In the genomic region with DNA sequence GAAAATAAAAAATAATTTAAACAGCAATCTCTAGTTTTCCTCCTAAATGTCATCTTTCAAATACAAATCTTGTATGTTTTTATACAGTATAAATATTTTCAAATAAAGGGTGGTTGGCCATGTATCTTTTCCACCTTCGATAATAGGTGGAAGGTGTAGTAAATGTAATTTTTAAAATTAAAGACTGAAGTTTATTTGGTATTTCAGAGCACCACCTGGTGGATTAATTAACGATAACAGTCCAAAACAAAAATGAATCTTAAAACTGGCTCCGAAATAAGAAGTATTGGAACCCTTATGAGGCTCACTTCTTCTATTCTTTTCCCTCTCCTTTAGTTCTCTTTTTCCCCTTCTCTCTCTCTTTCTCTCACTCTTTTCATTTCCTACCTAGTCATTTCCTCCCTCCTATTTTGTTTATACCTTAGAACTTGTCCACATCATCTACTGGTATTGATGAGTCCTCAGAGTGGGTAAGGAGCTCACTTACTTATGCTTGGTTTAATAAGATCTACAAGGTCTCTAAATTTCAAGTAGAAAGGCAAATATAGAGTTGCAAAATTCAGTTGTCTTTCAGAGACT, we compare ENCODE assay signal across 1 cellular context.
TF ChIP-seq lines count a peak whose summit lies in the region.

No MANE protein-coding gene starts in this region.

TF ChIP-seq in K562, 482 proteins besides CTCF, POLR2A, EP300 and RAD21 (continued from another document and continues in another):
- TF ChIP-seq, protein P1, sequence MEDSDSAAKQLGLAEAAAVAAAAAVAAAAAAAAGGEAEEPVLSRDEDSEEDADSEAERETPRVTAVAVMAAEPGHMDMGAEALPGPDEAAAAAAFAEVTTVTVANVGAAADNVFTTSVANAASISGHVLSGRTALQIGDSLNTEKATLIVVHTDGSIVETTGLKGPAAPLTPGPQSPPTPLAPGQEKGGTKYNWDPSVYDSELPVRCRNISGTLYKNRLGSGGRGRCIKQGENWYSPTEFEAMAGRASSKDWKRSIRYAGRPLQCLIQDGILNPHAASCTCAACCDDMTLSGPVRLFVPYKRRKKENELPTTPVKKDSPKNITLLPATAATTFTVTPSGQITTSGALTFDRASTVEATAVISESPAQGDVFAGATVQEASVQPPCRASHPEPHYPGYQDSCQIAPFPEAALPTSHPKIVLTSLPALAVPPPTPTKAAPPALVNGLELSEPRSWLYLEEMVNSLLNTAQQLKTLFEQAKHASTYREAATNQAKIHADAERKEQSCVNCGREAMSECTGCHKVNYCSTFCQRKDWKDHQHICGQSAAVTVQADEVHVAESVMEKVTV (CRISPR knock-in tag; IDR thresholded peaks at IDR 0.05): peak; percentile 71; the same call in 1 of the 2 replicates
- TF ChIP-seq ZFPM2 (CRISPR knock-in tag; IDR thresholded peaks at IDR 0.05) (no peak), TSHZ1 (CRISPR knock-in tag; IDR thresholded peaks at IDR 0.05) (no peak), ZNF436 (CRISPR knock-in tag; IDR thresholded peaks at IDR 0.05) (no peak), MBD1 (CRISPR knock-in tag; IDR thresholded peaks at IDR 0.05) (no peak), ZNF212 (CRISPR knock-in tag; IDR thresholded peaks at IDR 0.05) (no peak), GATAD2A (IDR thresholded peaks at IDR 0.05) (no peak), MLLT1 (IDR thresholded peaks at IDR 0.05) (0 out of 4 replicates have a peak, but pooled peaks of 1 of the 2 experiments have one; percentile 32), ZNF644 (tag; IDR thresholded peaks at IDR 0.05; ENCODE audit: low read depth) (no peak), NCOA6 (IDR thresholded peaks at IDR 0.05) (no peak), NFATC3 (IDR thresholded peaks at IDR 0.05) (0 out of 2 replicates have a peak, but pooled peaks have one; percentile 26), CSDE1 (IDR thresholded peaks at IDR 0.05) (0 out of 4 replicates have a peak, but pooled peaks of 1 of the 2 experiments have one; percentile 16), SLC30A9 (CRISPR knock-in tag; IDR thresholded peaks at IDR 0.05) (no peak), KHSRP (IDR thresholded peaks at IDR 0.05) (peak; percentile 31; the same call in 1 of the 2 replicates), POLR2AphosphoS2 (IDR thresholded peaks at IDR 0.05; ENCODE audit: low read length) (no peak), ELF4 (CRISPR knock-in tag; IDR thresholded peaks at IDR 0.05) (no peak), ASH1L (IDR thresholded peaks at IDR 0.05; ENCODE audit: borderline replicate concordance, low read depth, partially characterized antibody) (peak; percentile 18), FOXK1 (CRISPR knock-in tag; IDR thresholded peaks at IDR 0.05; ENCODE audit: borderline replicate concordance) (no peak), ZNF134 (CRISPR knock-in tag; conservative IDR thresholded peaks at IDR 0.05) (no peak), POLR2H (tag; IDR thresholded peaks at IDR 0.05; ENCODE audit: low read depth) (peak; percentile 39; the same call in 1 of the 2 replicates), ZSCAN29 (IDR thresholded peaks at IDR 0.05) (no peak)
- TF ChIP-seq, protein P2, sequence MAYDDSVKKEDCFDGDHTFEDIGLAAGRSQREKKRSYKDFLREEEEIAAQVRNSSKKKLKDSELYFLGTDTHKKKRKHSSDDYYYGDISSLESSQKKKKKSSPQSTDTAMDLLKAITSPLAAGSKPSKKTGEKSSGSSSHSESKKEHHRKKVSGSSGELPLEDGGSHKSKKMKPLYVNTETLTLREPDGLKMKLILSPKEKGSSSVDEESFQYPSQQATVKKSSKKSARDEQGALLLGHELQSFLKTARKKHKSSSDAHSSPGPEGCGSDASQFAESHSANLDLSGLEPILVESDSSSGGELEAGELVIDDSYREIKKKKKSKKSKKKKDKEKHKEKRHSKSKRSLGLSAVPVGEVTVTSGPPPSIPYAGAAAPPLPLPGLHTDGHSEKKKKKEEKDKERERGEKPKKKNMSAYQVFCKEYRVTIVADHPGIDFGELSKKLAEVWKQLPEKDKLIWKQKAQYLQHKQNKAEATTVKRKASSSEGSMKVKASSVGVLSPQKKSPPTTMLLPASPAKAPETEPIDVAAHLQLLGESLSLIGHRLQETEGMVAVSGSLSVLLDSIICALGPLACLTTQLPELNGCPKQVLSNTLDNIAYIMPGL (CRISPR knock-in tag; IDR thresholded peaks at IDR 0.05): no peak
- TF ChIP-seq, protein P3, sequence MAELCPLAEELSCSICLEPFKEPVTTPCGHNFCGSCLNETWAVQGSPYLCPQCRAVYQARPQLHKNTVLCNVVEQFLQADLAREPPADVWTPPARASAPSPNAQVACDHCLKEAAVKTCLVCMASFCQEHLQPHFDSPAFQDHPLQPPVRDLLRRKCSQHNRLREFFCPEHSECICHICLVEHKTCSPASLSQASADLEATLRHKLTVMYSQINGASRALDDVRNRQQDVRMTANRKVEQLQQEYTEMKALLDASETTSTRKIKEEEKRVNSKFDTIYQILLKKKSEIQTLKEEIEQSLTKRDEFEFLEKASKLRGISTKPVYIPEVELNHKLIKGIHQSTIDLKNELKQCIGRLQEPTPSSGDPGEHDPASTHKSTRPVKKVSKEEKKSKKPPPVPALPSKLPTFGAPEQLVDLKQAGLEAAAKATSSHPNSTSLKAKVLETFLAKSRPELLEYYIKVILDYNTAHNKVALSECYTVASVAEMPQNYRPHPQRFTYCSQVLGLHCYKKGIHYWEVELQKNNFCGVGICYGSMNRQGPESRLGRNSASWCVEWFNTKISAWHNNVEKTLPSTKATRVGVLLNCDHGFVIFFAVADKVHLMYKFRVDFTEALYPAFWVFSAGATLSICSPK (IDR thresholded peaks at IDR 0.05; ENCODE audit: borderline replicate concordance): no peak
- TF ChIP-seq, protein P4, sequence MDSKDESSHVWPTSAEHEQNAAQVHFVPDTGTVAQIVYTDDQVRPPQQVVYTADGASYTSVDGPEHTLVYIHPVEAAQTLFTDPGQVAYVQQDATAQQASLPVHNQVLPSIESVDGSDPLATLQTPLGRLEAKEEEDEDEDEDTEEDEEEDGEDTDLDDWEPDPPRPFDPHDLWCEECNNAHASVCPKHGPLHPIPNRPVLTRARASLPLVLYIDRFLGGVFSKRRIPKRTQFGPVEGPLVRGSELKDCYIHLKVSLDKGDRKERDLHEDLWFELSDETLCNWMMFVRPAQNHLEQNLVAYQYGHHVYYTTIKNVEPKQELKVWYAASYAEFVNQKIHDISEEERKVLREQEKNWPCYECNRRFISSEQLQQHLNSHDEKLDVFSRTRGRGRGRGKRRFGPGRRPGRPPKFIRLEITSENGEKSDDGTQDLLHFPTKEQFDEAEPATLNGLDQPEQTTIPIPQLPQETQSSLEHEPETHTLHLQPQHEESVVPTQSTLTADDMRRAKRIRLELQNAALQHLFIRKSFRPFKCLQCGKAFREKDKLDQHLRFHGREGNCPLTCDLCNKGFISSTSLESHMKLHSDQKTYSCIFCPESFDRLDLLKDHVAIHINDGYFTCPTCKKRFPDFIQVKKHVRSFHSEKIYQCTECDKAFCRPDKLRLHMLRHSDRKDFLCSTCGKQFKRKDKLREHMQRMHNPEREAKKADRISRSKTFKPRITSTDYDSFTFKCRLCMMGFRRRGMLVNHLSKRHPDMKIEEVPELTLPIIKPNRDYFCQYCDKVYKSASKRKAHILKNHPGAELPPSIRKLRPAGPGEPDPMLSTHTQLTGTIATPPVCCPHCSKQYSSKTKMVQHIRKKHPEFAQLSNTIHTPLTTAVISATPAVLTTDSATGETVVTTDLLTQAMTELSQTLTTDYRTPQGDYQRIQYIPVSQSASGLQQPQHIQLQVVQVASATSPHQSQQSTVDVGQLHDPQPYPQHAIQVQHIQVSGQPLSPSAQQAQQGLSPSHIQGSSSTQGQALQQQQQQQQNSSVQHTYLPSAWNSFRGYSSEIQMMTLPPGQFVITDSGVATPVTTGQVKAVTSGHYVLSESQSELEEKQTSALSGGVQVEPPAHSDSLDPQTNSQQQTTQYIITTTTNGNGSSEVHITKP (IDR thresholded peaks at IDR 0.05; ENCODE audit: partially characterized antibody): no peak
